In genomic region chr14:94685681-94686485, GRCh38 we compare ENCODE assay signal across 18 cellular contexts.
"Had no signal": no experiment of that assay in that cellular context is flagged by ENCODE, and none has a peak within 500 bp of the region (broad histone marks: within the 10 kb centered on the region; RNA-seq: fewer than 3 reads in every experiment).

No MANE protein-coding gene starts in this region.

- H3K36me3 ChIP-seq: colonic mucosa, ovary, right atrium auricular region, tibial artery, upper lobe of left lung, vagina had no signal

- ATAC-seq: foreskin keratinocyte; left colon; left ventricle myocardium superior; naive thymus-derived CD4-positive, alpha-beta T cell; stimulated activated memory B cell treated with anti-CD40 and anti-IgM and Interleukin-4, amounts not matched to agents 10 μg/mL and 1 μg/mL and 100 μg/mL, for 72 hours had no signal

- DNase-seq: colonic mucosa; effector CD4-positive, alpha-beta T cell; erythroblast; foreskin keratinocyte; immature natural killer cell; kidney; left colon; left ventricle myocardium superior; naive thymus-derived CD4-positive, alpha-beta T cell; nephron progenitor cell; ovary; stimulated activated CD4-positive, alpha-beta T cell treated with anti-CD3 and anti-CD28 coated beads, Interleukin-4, amount 100 ng/mL, for 1 hour; upper lobe of left lung had no signal

- H3K4me3 ChIP-seq: colonic mucosa, ovary, right atrium auricular region, smooth muscle cell, tibial artery, upper lobe of left lung, vagina had no signal

- H3K4me1 ChIP-seq: colonic mucosa, foreskin keratinocyte, vagina had no signal

- H3K27ac ChIP-seq: colonic mucosa, foreskin keratinocyte, ovary, right atrium auricular region, tibial artery, upper lobe of left lung, vagina had no signal

- H3K27me3 ChIP-seq: colonic mucosa, foreskin keratinocyte, ovary, right atrium auricular region, upper lobe of left lung, vagina had no signal

- H3K9me3 ChIP-seq: colonic mucosa, ovary, right atrium auricular region, tibial artery, upper lobe of left lung, vagina had no signal
